In the genomic region with DNA sequence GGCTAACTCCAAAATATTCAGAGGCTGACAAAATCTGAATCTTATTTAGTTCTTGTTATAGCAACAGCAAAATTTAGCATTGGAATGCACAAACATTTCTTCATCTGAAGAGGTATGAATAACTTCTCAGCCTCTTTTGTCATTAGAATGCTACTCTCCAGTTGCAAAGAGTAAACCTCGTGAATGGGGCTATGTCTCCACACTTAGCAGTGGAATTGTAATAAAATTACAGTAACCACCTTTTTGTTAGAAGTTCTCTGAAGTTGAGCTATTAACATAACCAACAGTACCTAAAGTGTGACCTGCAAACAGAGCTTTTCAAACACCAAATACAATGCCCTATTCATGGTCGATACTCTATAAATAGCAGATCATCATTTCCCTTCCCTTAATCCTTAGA, we compare ENCODE assay signal across 19 cellular contexts.
"Had no signal": no experiment of that assay in that cellular context is flagged by ENCODE, and none has a peak within 500 bp of the region (broad histone marks: within the 10 kb centered on the region; RNA-seq: fewer than 3 reads in every experiment).

No MANE protein-coding gene starts in this region.

- H3K27me3 ChIP-seq: dorsolateral prefrontal cortex, gastrocnemius medialis, spleen, tibial artery, upper lobe of left lung, uterus had no signal

- H3K27ac ChIP-seq: coronary artery, dorsolateral prefrontal cortex, gastrocnemius medialis, spleen, tibial artery, upper lobe of left lung, uterus had no signal

- H3K4me1 ChIP-seq: gastrocnemius medialis, spleen, tibial artery, upper lobe of left lung, uterus had no signal

- DNase-seq: dorsolateral prefrontal cortex; effector CD8-positive, alpha-beta T cell; gastrocnemius medialis; glutamatergic neuron; kidney glomerular epithelial cell; mammary epithelial cell; mucosa of descending colon; naive thymus-derived CD8-positive, alpha-beta T cell; posterior cingulate gyrus; spleen; stimulated activated CD4-positive, alpha-beta T cell treated with anti-CD3 and anti-CD28 coated beads, Interleukin-15, amount 100 ng/mL, for 24 hours; stimulated activated CD4-positive, alpha-beta T cell treated with anti-CD3 and anti-CD28 coated beads, Interleukin-1b, Interleukin-23, amount 100 ng/mL, for 48 hours; stimulated activated CD4-positive, alpha-beta T cell treated with anti-CD3 and anti-CD28 coated beads, Interleukin-4, amount 100 ng/mL, for 24 hours; tibial artery; upper lobe of left lung; uterus had no signal

- H3K9me3 ChIP-seq: gastrocnemius medialis, mucosa of descending colon, upper lobe of left lung, uterus had no signal

- H3K4me3 ChIP-seq: coronary artery, dorsolateral prefrontal cortex, gastrocnemius medialis, mucosa of descending colon, spleen, tibial artery, upper lobe of left lung, uterus had no signal

- FAIRE-seq: endometrium, islet of Langerhans had no signal

- H3K36me3 ChIP-seq: gastrocnemius medialis, spleen, tibial artery, upper lobe of left lung, uterus had no signal
